8 cellular contexts compared by ENCODE assay signal in genomic region chr21:42228709-42229220, GRCh38. TPM values are rescaled to one million over a fixed set of nuclear protein-coding genes. Genes with fewer than 3 reads are reported as not detected.
A peak's percentile ranks its signal among the peaks of the same experiment; 100 is the strongest.
DNase-seq lines count a peak whose midpoint lies in the region; ATAC-seq lines count a peak whose summit lies in the region.

No MANE protein-coding gene starts in this region.

- no peaks in the 10 kb centered on the region for H3K9me3 Mint-ChIP-seq in stimulated activated naive CD8-positive, alpha-beta T cell treated with anti-CD3 and anti-CD28 coated beads, Interleukin-15, Interleukin-2, amounts not matched to agents 100 ng/mL and 50 ng/mL, for 24 hours
- peaks cover 0 to 7% (median 0%) of the 10 kb centered on the region in 11 donors for H3K9me3 Mint-ChIP-seq in naive thymus-derived CD4-positive, alpha-beta T cell

- H3K36me3 Mint-ChIP-seq in stimulated activated naive CD8-positive, alpha-beta T cell treated with anti-CD3 and anti-CD28 coated beads, Interleukin-15, Interleukin-2, amounts not matched to agents 100 ng/mL and 50 ng/mL, for 24 hours (ENCODE audit: low read depth): peaks cover 20% of the 10 kb centered on the region
- peaks cover 0 to 41% (median 20%) of the 10 kb centered on the region in 5 donors for H3K36me3 Mint-ChIP-seq in naive thymus-derived CD4-positive, alpha-beta T cell

- no peaks in the 10 kb centered on the region for H3K27me3 Mint-ChIP-seq in stimulated activated naive CD8-positive, alpha-beta T cell treated with anti-CD3 and anti-CD28 coated beads, Interleukin-15, Interleukin-2, amounts not matched to agents 100 ng/mL and 50 ng/mL, for 24 hours
- no peaks in the 10 kb centered on the region for H3K27me3 Mint-ChIP-seq in naive thymus-derived CD4-positive, alpha-beta T cell

- no peak for ATAC-seq in stimulated activated naive CD8-positive, alpha-beta T cell treated with anti-CD3 and anti-CD28 coated beads, Interleukin-15, Interleukin-2, amounts not matched to agents 100 U/mL and 50 U/mL, for 24 hours
- no peak for ATAC-seq in naive thymus-derived CD4-positive, alpha-beta T cell
- ATAC-seq in GM18861 (IDR thresholded peaks at IDR 0.05; ENCODE audit: unreplicated experiment): no peak
- ATAC-seq in aorta (ENCODE audit: low FRiP score): no peak

- H3K27me3 ChIP-seq in naive thymus-derived CD4-positive, alpha-beta T cell (ENCODE audit: control insufficient read depth in 2 of 2, insufficient read depth in 2 of 2, low read length in 2 of 2): no peaks in the 10 kb centered on the region
- no peaks in the 10 kb centered on the region for H3K27me3 ChIP-seq in aorta (ENCODE audit: control insufficient read depth in 1 of 2, insufficient read depth in 2 of 2, low read length in 1 of 2)

- H3K9me3 ChIP-seq in naive thymus-derived CD4-positive, alpha-beta T cell (ENCODE audit: control insufficient read depth in 2 of 3, low read length in 3 of 3): no peaks in the 10 kb centered on the region
- no peaks in the 10 kb centered on the region for H3K9me3 ChIP-seq in aorta (ENCODE audit: control insufficient read depth, low read length)

- intact Hi-C loops in naive thymus-derived CD4-positive, alpha-beta T cell (cut with micrococcal nuclease): loop anchor here (1.0 to 2.0 kb wide), 6 partner anchors 8 to 187 kb away; no protein-coding TSS in a partner anchor
- intact Hi-C loops in aorta (cut with DNase I): no loop called here

- no peak for DNase-seq in stimulated activated naive CD8-positive, alpha-beta T cell treated with anti-CD3 and anti-CD28 coated beads, Interleukin-15, Interleukin-2, amounts not matched to agents 100 U/mL and 50 U/mL, for 24 hours
- DNase-seq in caudate nucleus (lab: John Stamatoyannopoulos, UW): no peak
- DNase-seq in naive thymus-derived CD4-positive, alpha-beta T cell: no peak
- DNase-seq in NOMO-1 (lab: John Stamatoyannopoulos, UW; ENCODE audit: unreplicated experiment in 2 of 2): no peak
- DNase-seq in aorta: no peak
- DNase-seq in SHP77 treated with DMSO at 0.1 percent for 48 hours (lab: John Stamatoyannopoulos, UW): no peak

- no peak overlapping the region for H3K27ac Mint-ChIP-seq in stimulated activated naive CD8-positive, alpha-beta T cell treated with anti-CD3 and anti-CD28 coated beads, Interleukin-15, Interleukin-2, amounts not matched to agents 100 ng/mL and 50 ng/mL, for 24 hours
- H3K27ac Mint-ChIP-seq in naive thymus-derived CD4-positive, alpha-beta T cell: peak overlapping the region; percentile 53 to 96 (median 90)

- peaks cover 2 to 12% (median 4%) of the 10 kb centered on the region in 3 experiments for H3K36me3 ChIP-seq in naive thymus-derived CD4-positive, alpha-beta T cell (ENCODE audit: control insufficient read depth in 2 of 3, insufficient read depth in 3 of 3, low read length in 3 of 3)
- no peaks in the 10 kb centered on the region for H3K36me3 ChIP-seq in aorta (ENCODE audit: control insufficient read depth in 1 of 2, insufficient read depth in 2 of 2, low read length in 1 of 2)

- H3K4me1 Mint-ChIP-seq in stimulated activated naive CD8-positive, alpha-beta T cell treated with anti-CD3 and anti-CD28 coated beads, Interleukin-15, Interleukin-2, amounts not matched to agents 100 ng/mL and 50 ng/mL, for 24 hours (ENCODE audit: low read depth): peaks cover 70% of the 10 kb centered on the region
- H3K4me1 Mint-ChIP-seq in naive thymus-derived CD4-positive, alpha-beta T cell: peaks cover 42 to 92% (median 87%) of the 10 kb centered on the region in 7 donors

- 94 to 95% methylated on average over 11 of the region's 11 CpGs for WGBS in aorta, 2 donors

- H3K4me1 ChIP-seq in naive thymus-derived CD4-positive, alpha-beta T cell (ENCODE audit: control insufficient read depth in 2 of 2, insufficient read depth in 2 of 2, low read length in 2 of 2): peaks cover 51% of the 10 kb centered on the region in 2 donors
- H3K4me1 ChIP-seq in aorta (ENCODE audit: control insufficient read depth in 1 of 2, insufficient read depth in 2 of 2, low read length in 2 of 2): peaks cover 0 to 2% of the 10 kb centered on the region in 2 donors

- H3K4me3 ChIP-seq in naive thymus-derived CD4-positive, alpha-beta T cell (ENCODE audit: low read length): peak overlapping the region; percentile 29
- no peak overlapping the region for H3K4me3 ChIP-seq in aorta (ENCODE audit: low read length in 2 of 2)

- POLR2A ChIA-PET in naive thymus-derived CD4-positive, alpha-beta T cell (lab: Charles Lee): interaction anchor here (0.7 to 2.8 kb wide), 3 partner anchors 9 to 40 kb away, joined by 3 to 10 read pairs (median 3); partner anchors contain the start of gene ABCG1

- CTCF ChIA-PET in naive thymus-derived CD4-positive, alpha-beta T cell (lab: Charles Lee): interaction anchor here (1.0 kb wide), 1 partner anchor 9 kb away, joined by 4 read pairs; no protein-coding TSS in a partner anchor

- peak overlapping the region; percentile 35 for H3K4me3 Mint-ChIP-seq in stimulated activated naive CD8-positive, alpha-beta T cell treated with anti-CD3 and anti-CD28 coated beads, Interleukin-15, Interleukin-2, amounts not matched to agents 100 ng/mL and 50 ng/mL, for 24 hours
- H3K4me3 Mint-ChIP-seq in naive thymus-derived CD4-positive, alpha-beta T cell: peak overlapping the region; percentile 26 to 77 (median 70)

- peak overlapping the region; percentile 60 for H3K27ac ChIP-seq in caudate nucleus (ENCODE audit: low read depth, low read length)
- H3K27ac ChIP-seq in naive thymus-derived CD4-positive, alpha-beta T cell (ENCODE audit: low read depth, low read length): peak overlapping the region; percentile 71
- no peak overlapping the region for H3K27ac ChIP-seq in aorta (ENCODE audit: low read depth in 1 of 2, low read length in 2 of 2)

RNA-seq across cellular contexts. Expression of gene ABCG1, which starts 9.8 kb away (rescaled TPM):
- 10 to 100 TPM in 3 of 5 experiments, under 1 TPM in 2; 0.67 to 49.7 (median 17.0) TPM for total RNA-seq in naive thymus-derived CD4-positive, alpha-beta T cell
- polyA plus RNA-seq in naive thymus-derived CD4-positive, alpha-beta T cell: 10 to 100 TPM; 11.1 to 25.3 TPM
- 10 to 100 TPM; 18.7 to 24.2 TPM for total RNA-seq in aorta
- polyA plus RNA-seq in aorta: 1 to 10 TPM; 4.8 to 7.4 TPM

Comparison
In these comparisons a context has a peak if more than half of its experiments do, and no peak if none do; other contexts are left out.
1. H3K27ac ChIP-seq: peak in caudate nucleus (single experiment) and naive thymus-derived CD4-positive, alpha-beta T cell (single experiment); none in aorta (0 of 2).
2. intact Hi-C loops: an anchor here in naive thymus-derived CD4-positive, alpha-beta T cell (1.0 to 2.0 kb wide); none called in aorta.